In genomic region chr11:74147199-74147929, GRCh38 we compare ENCODE assay signal across 22 cellular contexts. TPM values are rescaled to one million over a fixed set of nuclear protein-coding genes. Genes with fewer than 3 reads are reported as not detected.
A peak's percentile ranks its signal among the peaks of the same experiment; 100 is the strongest.
DNase-seq lines count a peak whose midpoint lies in the region; ATAC-seq, FAIRE-seq and TF ChIP-seq lines count a peak whose summit lies in the region.
"Had no signal": no experiment of that assay in that cellular context is flagged by ENCODE, and none has a peak within 500 bp of the region (broad histone marks: within the 10 kb centered on the region; RNA-seq: fewer than 3 reads in every experiment).

No MANE protein-coding gene starts in this region.

- ATAC-seq in HepG2 (no peak), right lobe of liver (no peak), WTC11 (no peak)
- ATAC-seq: gastrocnemius medialis, sciatic nerve had no signal

- H3K27ac Mint-ChIP-seq in WTC11 (no peak overlapping the region), endothelial cell (ENCODE audit: unreplicated experiment) (no peak overlapping the region)
- H3K27ac Mint-ChIP-seq: activated CD4-positive, alpha-beta T cell treated with anti-CD3 and anti-CD28 coated beads, Interleukin-2, amount 10 ng/mL, durations not matched to agents 24 days and 14 days; activated naive CD8-positive, alpha-beta T cell; endodermal cell; IgD-negative memory B cell had no signal

- TF ChIP-seq RAD21 in HepG2 (CRISPR knock-in tag; IDR thresholded peaks at IDR 0.05), result no peak

- WGBS in HepG2 (ENCODE audit: low lambda C conversion rate), result 88% methylated on average over 5 of the region's 5 CpGs
- 81% methylated on average over 5 of the region's 5 CpGs for WGBS in right lobe of liver (ENCODE audit: insufficient coverage, low coverage, low lambda C conversion rate, missing lambda C conversion rate)

- TF ChIP-seq POLR2A in HepG2 (IDR thresholded peaks at IDR 0.05; ENCODE audit: insufficient read depth in 1 of 2, low read depth in 2 of 2, low read length in 2 of 2) (no peak), right lobe of liver (IDR thresholded peaks at IDR 0.05) (no peak)

- H3K4me3 ChIP-seq in HepG2 (replicated peaks in 1 of 3; ENCODE audit: insufficient read depth in 1 of 3, low read depth in 2 of 3, low read length in 3 of 3) (no peak overlapping the region), right lobe of liver (no peak overlapping the region), MG63 (no peak overlapping the region)
- H3K4me3 ChIP-seq: gastrocnemius medialis, HAP-1 had no signal

- no peak for DNase-seq in HepG2 (ENCODE audit: low spot score)
- DNase-seq in right lobe of liver, result no peak
- no peak for DNase-seq in WTC11 (ENCODE audit: low spot score)
- peak; percentile 79 for DNase-seq in glomerular visceral epithelial cell (ENCODE audit: extremely low spot score)
- DNase-seq in MG63, result no peak
- no peak for DNase-seq in NCI-H748 (lab: John Stamatoyannopoulos, UW; ENCODE audit: unreplicated experiment)
- DNase-seq in endothelial cell (ENCODE audit: low spot score), result no peak
- no peak for DNase-seq in anterior cingulate cortex (lab: John Stamatoyannopoulos, UW)
- DNase-seq: activated CD4-positive, alpha-beta T cell treated with anti-CD3 and anti-CD28 coated beads, Interleukin-2, amount 10 ng/mL, durations not matched to agents 24 days and 14 days; endodermal cell; gastrocnemius medialis; NCI-H1092; SHP77; stimulated activated CD4-positive, alpha-beta T cell treated with anti-CD3 and anti-CD28 coated beads, Interleukin-4, amount 100 ng/mL, for 24 hours; T1000 had no signal

- H4K20me1 ChIP-seq in HepG2 (ENCODE audit: insufficient read depth, low read length), result no peaks in the 10 kb centered on the region

- H3K27ac ChIP-seq in HepG2 (ENCODE audit: extremely low read length, insufficient read depth, low read length) (no peak overlapping the region), right lobe of liver (no peak overlapping the region)
- H3K27ac ChIP-seq: 22Rv1 had no signal

- H3K36me3 ChIP-seq in HepG2 (replicated peaks in 1 of 2; ENCODE audit: control insufficient read depth in 1 of 2, insufficient read depth in 2 of 2, low read length in 2 of 2), result no peaks in the 10 kb centered on the region
- no peaks in the 10 kb centered on the region for H3K36me3 ChIP-seq in right lobe of liver
- no peaks in the 10 kb centered on the region; the same call in none of the 2 replicates for H3K36me3 ChIP-seq in MG63
- H3K36me3 ChIP-seq: gastrocnemius medialis, HAP-1 had no signal

- CTCF ChIA-PET in HepG2 (lab: Yijun Ruan, JAX; ENCODE audit: low intra/inter-chr PET ratio, low total read pairs) (no interaction called here), WTC11 (lab: Charles Lee) (no interaction called here)

- H3K4me2 ChIP-seq in HepG2 (ENCODE audit: low read depth, low read length), result no peak overlapping the region

- H3K36me3 Mint-ChIP-seq in WTC11 (peaks cover 6% of the 10 kb centered on the region), endothelial cell (ENCODE audit: low read depth, unreplicated experiment) (no peaks in the 10 kb centered on the region)

- intact Hi-C loops in HepG2 (cut with micrococcal nuclease; ENCODE audit: unreplicated experiment), result no loop called here
- intact Hi-C loops in right lobe of liver (cut with DNase I), result no loop called here

- BruUV-seq in HepG2 (replicated peaks; lab: Mats Ljungman, UMichigan), result no TSS peak

- in situ Hi-C loops in HepG2 (cut with HindIII; ENCODE audit: extremely low pct_ligation_motif_present, low pct_unique_long_range_greater_than_20kb), result no loop called here

- H3K4me1 ChIP-seq in HepG2 (ENCODE audit: insufficient read depth, low read length) (peaks cover 10% of the 10 kb centered on the region), right lobe of liver (no peaks in the 10 kb centered on the region)

- H3K9ac ChIP-seq in HepG2 (ENCODE audit: insufficient read depth, low read depth, low read length), result no peak overlapping the region

- 0 out of 2 replicates have a peak, but pooled peaks cover 5% of the 10 kb centered on the region for H3K4me1 Mint-ChIP-seq in WTC11
- no peaks in the 10 kb centered on the region for H3K4me1 Mint-ChIP-seq in endothelial cell (ENCODE audit: unreplicated experiment)
- H3K4me1 Mint-ChIP-seq: CD14-positive monocyte; central memory CD8-positive, alpha-beta T cell; endodermal cell had no signal

- no peak overlapping the region for H3K4me3 Mint-ChIP-seq in WTC11
- no peak overlapping the region for H3K4me3 Mint-ChIP-seq in endothelial cell (ENCODE audit: unreplicated experiment)
- H3K4me3 Mint-ChIP-seq: activated CD4-positive, alpha-beta T cell treated with anti-CD3 and anti-CD28 coated beads, Interleukin-2, amount 10 ng/mL, durations not matched to agents 24 days and 14 days; activated naive CD8-positive, alpha-beta T cell; CD14-positive monocyte; central memory CD8-positive, alpha-beta T cell; endodermal cell had no signal

- H2AFZ ChIP-seq in HepG2 (ENCODE audit: low read length), result no peak overlapping the region

- no peaks in the 10 kb centered on the region for H3K9me3 ChIP-seq in HepG2 (ENCODE audit: low read length)
- no peaks in the 10 kb centered on the region for H3K9me3 ChIP-seq in right lobe of liver
- H3K9me3 ChIP-seq in MG63, result no peaks in the 10 kb centered on the region
- H3K9me3 ChIP-seq: gastrocnemius medialis, HAP-1 had no signal

- POLR2A ChIA-PET in HepG2 (lab: Yijun Ruan, JAX), result no interaction called here
- POLR2A ChIA-PET in WTC11 (lab: Charles Lee), result interaction anchor here (1.1 kb wide), 1 partner anchor 9 kb away, joined by 3 read pairs; no protein-coding TSS in a partner anchor

- no peaks in the 10 kb centered on the region for H3K79me2 ChIP-seq in HepG2 (ENCODE audit: insufficient read depth, low read length)

- FAIRE-seq in HepG2 (lab: Jason Lieb, UNC), result peak; percentile 37

- TF ChIP-seq CTCF in HepG2 (CRISPR knock-in tag; IDR thresholded peaks at IDR 0.05) (no peak), right lobe of liver (IDR thresholded peaks at IDR 0.05) (no peak), WTC11 (IDR thresholded peaks at IDR 0.05) (no peak), endothelial cell (IDR thresholded peaks at IDR 0.05; ENCODE audit: unreplicated experiment) (no peak)

- H3K9me3 Mint-ChIP-seq in WTC11, result peaks cover 8% of the 10 kb centered on the region; the same call in 1 of the 2 replicates
- H3K9me3 Mint-ChIP-seq in endothelial cell (ENCODE audit: unreplicated experiment), result no peaks in the 10 kb centered on the region
- H3K9me3 Mint-ChIP-seq: activated CD4-positive, alpha-beta T cell treated with anti-CD3 and anti-CD28 coated beads, Interleukin-2, amount 10 ng/mL, durations not matched to agents 24 days and 14 days; central memory CD8-positive, alpha-beta T cell had no signal

- TF ChIP-seq EP300 in HepG2 (IDR thresholded peaks at IDR 0.05; ENCODE audit: low read depth in 2 of 2, low read length in 2 of 2) (no peak), HepG2 (CRISPR knock-in tag; IDR thresholded peaks at IDR 0.05; ENCODE audit: borderline replicate concordance) (no peak)

- no peaks in the 10 kb centered on the region for H3K27me3 ChIP-seq in HepG2 (ENCODE audit: control insufficient read depth in 1 of 2, insufficient read depth in 2 of 2, low read length in 2 of 2)
- no peaks in the 10 kb centered on the region for H3K27me3 ChIP-seq in right lobe of liver
- no peaks in the 10 kb centered on the region for H3K27me3 ChIP-seq in MG63
- H3K27me3 ChIP-seq: gastrocnemius medialis had no signal

- no peaks in the 10 kb centered on the region for H3K27me3 Mint-ChIP-seq in WTC11 (ENCODE audit: low read depth)
- peaks cover 2% of the 10 kb centered on the region for H3K27me3 Mint-ChIP-seq in endothelial cell (ENCODE audit: unreplicated experiment)
- H3K27me3 Mint-ChIP-seq: activated CD4-positive, alpha-beta T cell treated with anti-CD3 and anti-CD28 coated beads, Interleukin-2, amount 10 ng/mL, durations not matched to agents 24 days and 14 days; activated naive CD8-positive, alpha-beta T cell; central memory CD8-positive, alpha-beta T cell; IgD-negative memory B cell had no signal

RNA-seq across cellular contexts. Expression of gene C2CD3, which starts 23.4 kb away (rescaled TPM):
- total RNA-seq in HepG2 (2016; rRNA removed; fragmentation: Illumina TruSeq; extraction: Trizol), result 6.4 and 8.0 TPM in 2 replicates
- 3.9 and 4.0 TPM in 2 replicates for total RNA-seq in HepG2 (2016; cell fraction: cytosol; rRNA removed; fragmentation: Illumina TruSeq; extraction: Trizol; ENCODE audit: low read depth)
- total RNA-seq in HepG2 (2016; cell fraction: insoluble cytoplasmic fraction; rRNA removed; fragmentation: Illumina TruSeq; extraction: Trizol), result 6.5 and 9.9 TPM in 2 replicates
- 6.9 and 8.1 TPM in 2 replicates for total RNA-seq in HepG2 (2016; cell fraction: membrane; rRNA removed; fragmentation: Illumina TruSeq; extraction: Trizol)
- 12.7 and 13.2 TPM in 2 replicates for total RNA-seq in HepG2 (2016; cell fraction: nucleus; rRNA removed; fragmentation: Illumina TruSeq; extraction: Trizol)
- polyA plus RNA-seq in HepG2 (2011; rRNA removed), result 5.5 and 6.2 TPM in 2 replicates
- 3.1 and 3.6 TPM in 2 replicates for polyA plus RNA-seq in HepG2 (2011; cell fraction: cytosol; rRNA removed)
- 6.4 and 6.5 TPM in 2 replicates for polyA plus RNA-seq in HepG2 (2011; cell fraction: nucleus; rRNA removed)
- 5.9 and 6.5 TPM in 2 replicates for polyA plus RNA-seq in HepG2 (2012)
- 4.6 and 6.1 TPM in 2 replicates for polyA plus RNA-seq in HepG2 (2016; cell fraction: cytosol; fragmentation: Illumina TruSeq; extraction: Trizol; ENCODE audit: low read depth)
- polyA plus RNA-seq in HepG2 (2016; cell fraction: insoluble cytoplasmic fraction; fragmentation: Illumina TruSeq; extraction: Trizol; ENCODE audit: low read depth), result 8.1 and 10.7 TPM in 2 replicates
- polyA plus RNA-seq in HepG2 (2016; cell fraction: membrane; fragmentation: Illumina TruSeq; extraction: Trizol; ENCODE audit: low read depth), result 7.1 and 8.2 TPM in 2 replicates
- 12.8 and 14.8 TPM in 2 replicates for polyA plus RNA-seq in HepG2 (2016; cell fraction: nucleus; fragmentation: Illumina TruSeq; extraction: Trizol; ENCODE audit: insufficient read depth, low read depth)
- polyA minus RNA-seq in HepG2 (2011; rRNA and poly(A)+ RNA removed; ENCODE audit: low replicate concordance), result 19.1 and 127 TPM in 2 replicates
- 5.9 and 7.7 TPM in 2 replicates for polyA minus RNA-seq in HepG2 (2011; cell fraction: cytosol; rRNA and poly(A)+ RNA removed)
- 20.1 and 22.3 TPM in 2 replicates for polyA minus RNA-seq in HepG2 (2011; cell fraction: nucleus; rRNA and poly(A)+ RNA removed)
- 1 to 10 TPM; 4.8 to 9.6 (median 7.4) TPM for total RNA-seq in right lobe of liver
- 15.0 to 18.7 TPM (median 15.4 TPM) in 3 replicates for total RNA-seq in WTC11 (2021)
- total RNA-seq in MG63 (2014; rRNA removed; shearing (Covaris generic); ENCODE audit: low replicate concordance), result 5.8 and 7.8 TPM in 2 replicates
- total RNA-seq in endothelial cell (ENCODE audit: unreplicated experiment), result 23.9 TPM

RNA-seq across cellular contexts. Expression of gene PPME1, which starts 23.7 kb away (rescaled TPM):
- total RNA-seq in HepG2 (2016; rRNA removed; fragmentation: Illumina TruSeq; extraction: Trizol) (31.3 TPM in 2 replicates), right lobe of liver (10 to 100 TPM in 5 of 6 experiments, 1 to 10 TPM in 1; 8.9 to 18.9 (median 13.0) TPM), WTC11 (2021) (42.5 to 45.2 TPM (median 44.6 TPM) in 3 replicates), endothelial cell (ENCODE audit: unreplicated experiment) (27.2 TPM)
- 7.4 and 7.8 TPM in 2 replicates for total RNA-seq in HepG2 (2016; cell fraction: cytosol; rRNA removed; fragmentation: Illumina TruSeq; extraction: Trizol; ENCODE audit: low read depth)
- 26.7 and 30.7 TPM in 2 replicates for total RNA-seq in HepG2 (2016; cell fraction: insoluble cytoplasmic fraction; rRNA removed; fragmentation: Illumina TruSeq; extraction: Trizol)
- 14.4 and 14.9 TPM in 2 replicates for total RNA-seq in HepG2 (2016; cell fraction: membrane; rRNA removed; fragmentation: Illumina TruSeq; extraction: Trizol)
- total RNA-seq in HepG2 (2016; cell fraction: nucleus; rRNA removed; fragmentation: Illumina TruSeq; extraction: Trizol), result 25.1 and 28.0 TPM in 2 replicates
- polyA plus RNA-seq in HepG2 (2011; rRNA removed), result 44.2 and 56.0 TPM in 2 replicates
- 50.5 and 57.4 TPM in 2 replicates for polyA plus RNA-seq in HepG2 (2011; cell fraction: cytosol; rRNA removed)
- 50.6 and 58.0 TPM in 2 replicates for polyA plus RNA-seq in HepG2 (2011; cell fraction: nucleus; rRNA removed)
- 32.9 and 37.6 TPM in 2 replicates for polyA plus RNA-seq in HepG2 (2012)
- polyA plus RNA-seq in HepG2 (2016; cell fraction: cytosol; fragmentation: Illumina TruSeq; extraction: Trizol; ENCODE audit: low read depth), result 5.2 and 5.8 TPM in 2 replicates
- polyA plus RNA-seq in HepG2 (2016; cell fraction: insoluble cytoplasmic fraction; fragmentation: Illumina TruSeq; extraction: Trizol; ENCODE audit: low read depth), result 38.0 and 47.1 TPM in 2 replicates
- 11.3 and 14.1 TPM in 2 replicates for polyA plus RNA-seq in HepG2 (2016; cell fraction: membrane; fragmentation: Illumina TruSeq; extraction: Trizol; ENCODE audit: low read depth)
- polyA plus RNA-seq in HepG2 (2016; cell fraction: nucleus; fragmentation: Illumina TruSeq; extraction: Trizol; ENCODE audit: insufficient read depth, low read depth), result 36.6 and 41.2 TPM in 2 replicates
- polyA minus RNA-seq in HepG2 (2011; rRNA and poly(A)+ RNA removed; ENCODE audit: low replicate concordance), result 59.3 and 103 TPM in 2 replicates
- 34.3 and 38.3 TPM in 2 replicates for polyA minus RNA-seq in HepG2 (2011; cell fraction: cytosol; rRNA and poly(A)+ RNA removed)
- polyA minus RNA-seq in HepG2 (2011; cell fraction: nucleus; rRNA and poly(A)+ RNA removed), result 65.1 and 67.1 TPM in 2 replicates
- 29.0 and 31.6 TPM in 2 replicates for total RNA-seq in MG63 (2014; rRNA removed; shearing (Covaris generic); ENCODE audit: low replicate concordance)

Comparison
In these comparisons a context has a peak if more than half of its experiments do, and no peak if none do; other contexts are left out.
1. Of the 50 proteins assayed by ChIP-seq in both HepG2 and WTC11: peak only in HepG2: none; only in WTC11: none; in both: ZNF121; in neither: 49.